Comparison of ENCODE assay signal across 8 cellular contexts in the genomic region with DNA sequence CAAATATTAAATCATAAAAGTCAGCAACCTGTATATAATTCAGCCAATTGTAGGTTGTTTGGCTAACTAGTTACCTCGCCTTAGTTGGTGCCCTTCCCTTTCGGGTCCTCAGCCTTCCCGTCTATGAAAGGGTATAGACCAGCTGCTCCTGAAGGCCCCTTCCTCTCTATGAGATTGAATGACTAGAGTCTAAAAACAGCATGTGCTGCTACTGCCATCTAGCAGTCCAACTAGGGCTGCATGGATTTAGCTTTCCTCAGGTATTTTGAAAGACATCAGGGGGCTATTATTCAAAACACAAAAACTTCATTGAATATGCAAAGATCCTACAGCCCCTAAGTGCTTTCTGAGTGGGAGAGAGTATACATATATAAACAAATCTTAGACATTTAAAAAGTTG. TPM values are rescaled to one million over a fixed set of nuclear protein-coding genes. Genes with fewer than 3 reads are reported as not detected.
DNase-seq lines count a peak whose midpoint lies in the region; ATAC-seq and TF ChIP-seq lines count a peak whose summit lies in the region.

No MANE protein-coding gene starts in this region.

- H3K36me3 Mint-ChIP-seq in Calu3 (ENCODE audit: insufficient read depth, unreplicated experiment), result no peaks in the 10 kb centered on the region
- H3K36me3 Mint-ChIP-seq in natural killer cell treated with Interleukin-12 subunit alpha and Interleukin-12 subunit beta and Interleukin-15 and Interleukin-18, amount 100 ng/mL, for 72 hours, result no peaks in the 10 kb centered on the region

- H3K9me3 ChIP-seq in PC-3 (ENCODE audit: low read length), result no peaks in the 10 kb centered on the region
- no peaks in the 10 kb centered on the region for H3K9me3 ChIP-seq in hepatocyte (ENCODE audit: low read depth)

- peaks cover 8% of the 10 kb centered on the region for H3K4me1 Mint-ChIP-seq in Calu3 (ENCODE audit: low read depth, unreplicated experiment)
- H3K4me1 Mint-ChIP-seq in natural killer cell treated with Interleukin-12 subunit alpha and Interleukin-12 subunit beta and Interleukin-15 and Interleukin-18, amount 100 ng/mL, for 72 hours (ENCODE audit: low read depth in 2 of 2), result peaks cover 14 to 15% of the 10 kb centered on the region in 2 donors

- H3K27me3 Mint-ChIP-seq in Calu3 (ENCODE audit: unreplicated experiment), result no peaks in the 10 kb centered on the region
- H3K27me3 Mint-ChIP-seq in natural killer cell treated with Interleukin-12 subunit alpha and Interleukin-12 subunit beta and Interleukin-15 and Interleukin-18, amount 100 ng/mL, for 72 hours, result peaks cover 21 to 26% of the 10 kb centered on the region in 2 donors

- H3K9me2 ChIP-seq in PC-3 (replicated peaks; ENCODE audit: low read length) (no peaks in the 10 kb centered on the region), hepatocyte (replicated peaks; ENCODE audit: insufficient read depth) (no peaks in the 10 kb centered on the region)

- H3K9ac ChIP-seq in PC-3 (ENCODE audit: low read length), result no peak overlapping the region

- H4K20me1 ChIP-seq in PC-3 (ENCODE audit: low read length) (no peaks in the 10 kb centered on the region), hepatocyte (ENCODE audit: insufficient read depth, poor library complexity, severe bottlenecking) (no peaks in the 10 kb centered on the region)

- H3K4me3 Mint-ChIP-seq in Calu3 (ENCODE audit: low read depth, unreplicated experiment), result no peak overlapping the region
- no peak overlapping the region for H3K4me3 Mint-ChIP-seq in natural killer cell treated with Interleukin-12 subunit alpha and Interleukin-12 subunit beta and Interleukin-15 and Interleukin-18, amount 100 ng/mL, for 72 hours

- no peak overlapping the region for H3K4me3 ChIP-seq in PC-3 (ENCODE audit: low read length)
- H3K4me3 ChIP-seq in hepatocyte, result no peak overlapping the region

- TF ChIP-seq RAD21 in Ishikawa (IDR thresholded peaks at IDR 0.05; ENCODE audit: low read depth), result peak; percentile 82

- POLR2A ChIA-PET in PC-3 (lab: Charles Lee; ENCODE audit: unreplicated experiment), result no interaction called here

- intact Hi-C loops in Calu3 (cut with micrococcal nuclease; ENCODE audit: unreplicated experiment) (loop anchor here (1.0 to 5.0 kb wide), 2 partner anchors 76 to 532 kb away; no protein-coding TSS in a partner anchor), PC-3 (cut with micrococcal nuclease) (loop anchor here (2.0 to 10.0 kb wide), 3 partner anchors 78 to 691 kb away; no protein-coding TSS in a partner anchor)

- 14% methylated on average over 3 of the region's 3 CpGs for WGBS in hepatocyte (ENCODE audit: low lambda C conversion rate, missing lambda C conversion rate)

- no peaks in the 10 kb centered on the region for H3K4me1 ChIP-seq in PC-3 (ENCODE audit: insufficient read depth, low read length)
- H3K4me1 ChIP-seq in hepatocyte (ENCODE audit: insufficient read depth), result no peaks in the 10 kb centered on the region

- no peak overlapping the region for H2AFZ ChIP-seq in PC-3 (ENCODE audit: low read length)
- H2AFZ ChIP-seq in hepatocyte, result no peak overlapping the region

- no peak overlapping the region for H3K27ac Mint-ChIP-seq in Calu3 (ENCODE audit: unreplicated experiment)
- H3K27ac Mint-ChIP-seq in natural killer cell treated with Interleukin-12 subunit alpha and Interleukin-12 subunit beta and Interleukin-15 and Interleukin-18, amount 100 ng/mL, for 72 hours, result no peak overlapping the region

- no peaks in the 10 kb centered on the region for H3F3A ChIP-seq in PC-3 (ENCODE audit: low read length, unreplicated experiment)

- peak; percentile 12 for DNase-seq in Calu3
- peak; percentile 53 for DNase-seq in PC-3
- peak; percentile 54 for DNase-seq in hepatocyte (ENCODE audit: low spot score)
- DNase-seq in activated CD4-positive, CD25-positive, alpha-beta regulatory T cell treated with anti-CD3 and anti-CD28 coated beads, Interleukin-2, amount 50 U/mL, for 72 hours, result no peak
- DNase-seq in natural killer cell treated with Interleukin-12 subunit alpha and Interleukin-12 subunit beta and Interleukin-15 and Interleukin-18, amount 100 ng/mL, for 72 hours (ENCODE audit: low spot score), result no peak

- H3K4me2 ChIP-seq in PC-3 (ENCODE audit: low read length) (no peak overlapping the region), hepatocyte (no peak overlapping the region)

- CTCF ChIA-PET in Calu3 (lab: Charles Lee) (interaction anchor here (0.8 to 1.1 kb wide), 6 partner anchors 77 to 692 kb away, joined by 3 to 10 read pairs (median 3); a partner anchor contains a TSS), PC-3 (lab: Charles Lee) (interaction anchor here (0.6 to 1.1 kb wide), 4 partner anchors 77 to 1391 kb away, joined by 3 to 5 read pairs (median 4); a partner anchor contains a TSS)

- H3K36me3 ChIP-seq in PC-3 (ENCODE audit: low read depth, low read length) (no peaks in the 10 kb centered on the region), hepatocyte (replicated peaks; ENCODE audit: insufficient read depth, low read depth) (no peaks in the 10 kb centered on the region)

- peak; percentile 67; the same call in 1 of the 2 replicates for ATAC-seq in PC-3
- ATAC-seq in activated CD4-positive, CD25-positive, alpha-beta regulatory T cell treated with anti-CD3 and anti-CD28 coated beads, Interleukin-2, amount 50 U/mL, for 24 hours, result no peak
- ATAC-seq in GM18858 (IDR thresholded peaks at IDR 0.05; ENCODE audit: unreplicated experiment), result no peak
- ATAC-seq in natural killer cell treated with Interleukin-12 subunit alpha and Interleukin-12 subunit beta and Interleukin-15 and Interleukin-18, amount 100 ng/mL, for 72 hours, result no peak

- BruUV-seq in Calu3 (replicated peaks; lab: Mats Ljungman, UMichigan), result no TSS peak
- no TSS peak for BruUV-seq in PC-3 (replicated peaks; lab: Mats Ljungman, UMichigan)

- TF ChIP-seq CTCF in Calu3 (IDR thresholded peaks at IDR 0.05; ENCODE audit: unreplicated experiment) (peak; percentile 27), PC-3 (conservative IDR thresholded peaks at IDR 0.05; ENCODE audit: low read depth, low read length) (peak; percentile 85), hepatocyte (IDR thresholded peaks at IDR 0.05; ENCODE audit: poor library complexity) (peak; percentile 68)

- TF ChIP-seq EP300 in Ishikawa (IDR thresholded peaks at IDR 0.05; ENCODE audit: borderline replicate concordance), result no peak

- H3K79me2 ChIP-seq in PC-3 (ENCODE audit: low read length) (no peaks in the 10 kb centered on the region), hepatocyte (no peaks in the 10 kb centered on the region)

- H3K27ac ChIP-seq in PC-3 (ENCODE audit: low read length) (no peak overlapping the region), hepatocyte (no peak overlapping the region)

- no peaks in the 10 kb centered on the region for H3K9me3 Mint-ChIP-seq in Calu3 (ENCODE audit: low read depth, unreplicated experiment)
- no peaks in the 10 kb centered on the region for H3K9me3 Mint-ChIP-seq in natural killer cell treated with Interleukin-12 subunit alpha and Interleukin-12 subunit beta and Interleukin-15 and Interleukin-18, amount 100 ng/mL, for 72 hours

- H3K27me3 ChIP-seq in PC-3 (ENCODE audit: low read length) (no peaks in the 10 kb centered on the region), hepatocyte (no peaks in the 10 kb centered on the region)

TF ChIP-seq in Ishikawa, 13 proteins besides CTCF, POLR2A, EP300 and RAD21 (continues in another document):
- TF ChIP-seq, protein P1, sequence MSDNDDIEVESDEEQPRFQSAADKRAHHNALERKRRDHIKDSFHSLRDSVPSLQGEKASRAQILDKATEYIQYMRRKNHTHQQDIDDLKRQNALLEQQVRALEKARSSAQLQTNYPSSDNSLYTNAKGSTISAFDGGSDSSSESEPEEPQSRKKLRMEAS (IDR thresholded peaks at IDR 0.05), result no peak
- no peak for TF ChIP-seq TCF12 (IDR thresholded peaks at IDR 0.05; ENCODE audit: low read depth)
- no peak for TF ChIP-seq TAF1 (IDR thresholded peaks at IDR 0.05; ENCODE audit: low read depth)
- no peak for TF ChIP-seq CREB1 (IDR thresholded peaks at IDR 0.05; ENCODE audit: low read depth)
- TF ChIP-seq FOXM1 (IDR thresholded peaks at IDR 0.05; ENCODE audit: borderline replicate concordance, low read depth), result no peak
- TF ChIP-seq, protein P2, sequence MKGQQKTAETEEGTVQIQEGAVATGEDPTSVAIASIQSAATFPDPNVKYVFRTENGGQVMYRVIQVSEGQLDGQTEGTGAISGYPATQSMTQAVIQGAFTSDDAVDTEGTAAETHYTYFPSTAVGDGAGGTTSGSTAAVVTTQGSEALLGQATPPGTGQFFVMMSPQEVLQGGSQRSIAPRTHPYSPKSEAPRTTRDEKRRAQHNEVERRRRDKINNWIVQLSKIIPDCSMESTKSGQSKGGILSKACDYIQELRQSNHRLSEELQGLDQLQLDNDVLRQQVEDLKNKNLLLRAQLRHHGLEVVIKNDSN (IDR thresholded peaks at IDR 0.05), result no peak
- TF ChIP-seq, protein P3, sequence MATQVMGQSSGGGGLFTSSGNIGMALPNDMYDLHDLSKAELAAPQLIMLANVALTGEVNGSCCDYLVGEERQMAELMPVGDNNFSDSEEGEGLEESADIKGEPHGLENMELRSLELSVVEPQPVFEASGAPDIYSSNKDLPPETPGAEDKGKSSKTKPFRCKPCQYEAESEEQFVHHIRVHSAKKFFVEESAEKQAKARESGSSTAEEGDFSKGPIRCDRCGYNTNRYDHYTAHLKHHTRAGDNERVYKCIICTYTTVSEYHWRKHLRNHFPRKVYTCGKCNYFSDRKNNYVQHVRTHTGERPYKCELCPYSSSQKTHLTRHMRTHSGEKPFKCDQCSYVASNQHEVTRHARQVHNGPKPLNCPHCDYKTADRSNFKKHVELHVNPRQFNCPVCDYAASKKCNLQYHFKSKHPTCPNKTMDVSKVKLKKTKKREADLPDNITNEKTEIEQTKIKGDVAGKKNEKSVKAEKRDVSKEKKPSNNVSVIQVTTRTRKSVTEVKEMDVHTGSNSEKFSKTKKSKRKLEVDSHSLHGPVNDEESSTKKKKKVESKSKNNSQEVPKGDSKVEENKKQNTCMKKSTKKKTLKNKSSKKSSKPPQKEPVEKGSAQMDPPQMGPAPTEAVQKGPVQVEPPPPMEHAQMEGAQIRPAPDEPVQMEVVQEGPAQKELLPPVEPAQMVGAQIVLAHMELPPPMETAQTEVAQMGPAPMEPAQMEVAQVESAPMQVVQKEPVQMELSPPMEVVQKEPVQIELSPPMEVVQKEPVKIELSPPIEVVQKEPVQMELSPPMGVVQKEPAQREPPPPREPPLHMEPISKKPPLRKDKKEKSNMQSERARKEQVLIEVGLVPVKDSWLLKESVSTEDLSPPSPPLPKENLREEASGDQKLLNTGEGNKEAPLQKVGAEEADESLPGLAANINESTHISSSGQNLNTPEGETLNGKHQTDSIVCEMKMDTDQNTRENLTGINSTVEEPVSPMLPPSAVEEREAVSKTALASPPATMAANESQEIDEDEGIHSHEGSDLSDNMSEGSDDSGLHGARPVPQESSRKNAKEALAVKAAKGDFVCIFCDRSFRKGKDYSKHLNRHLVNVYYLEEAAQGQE (IDR thresholded peaks at IDR 0.05; ENCODE audit: low read depth), result no peak
- no peak for TF ChIP-seq EGR1 (IDR thresholded peaks at IDR 0.05)
- TF ChIP-seq TEAD4 (IDR thresholded peaks at IDR 0.05), result no peak
- no peak for TF ChIP-seq CEBPB (IDR thresholded peaks at IDR 0.05)

RNA-seq across cellular contexts. Expression of a gene that starts 37.0 kb away (rescaled TPM):
- 46.3 and 47.6 TPM in 2 replicates for total RNA-seq in Calu3 (2022)
- total RNA-seq in PC-3 (2014; rRNA removed), result 42.7 and 59.7 TPM in 2 replicates
- total RNA-seq in hepatocyte, result 128 and 132 TPM in 2 replicates
- 70.0 and 73.1 TPM in 2 replicates for polyA plus RNA-seq in hepatocyte
- 10 to 100 TPM; 31.2 to 42.7 TPM for total RNA-seq in natural killer cell treated with Interleukin-12 subunit alpha and Interleukin-12 subunit beta and Interleukin-15 and Interleukin-18, amount 100 ng/mL, for 72 hours

Comparison
In these comparisons a context has a peak if more than half of its experiments do, and no peak if none do; other contexts are left out.
1. DNase-seq: peak in Calu3 (single experiment), PC-3 (single experiment) and hepatocyte (single experiment); none in activated CD4-positive, CD25-positive, alpha-beta regulatory T cell treated with anti-CD3 and anti-CD28 coated beads, Interleukin-2, amount 50 U/mL, for 72 hours (single experiment) and natural killer cell treated with Interleukin-12 subunit alpha and Interleukin-12 subunit beta and Interleukin-15 and Interleukin-18, amount 100 ng/mL, for 72 hours (single experiment).
2. CTCF ChIP-seq: peak in every context shown above with its lines; median percentile 85 in PC-3; 68 in hepatocyte; 27 in Calu3.